Comparison of ENCODE assay signal across 17 cellular contexts in the genomic region with DNA sequence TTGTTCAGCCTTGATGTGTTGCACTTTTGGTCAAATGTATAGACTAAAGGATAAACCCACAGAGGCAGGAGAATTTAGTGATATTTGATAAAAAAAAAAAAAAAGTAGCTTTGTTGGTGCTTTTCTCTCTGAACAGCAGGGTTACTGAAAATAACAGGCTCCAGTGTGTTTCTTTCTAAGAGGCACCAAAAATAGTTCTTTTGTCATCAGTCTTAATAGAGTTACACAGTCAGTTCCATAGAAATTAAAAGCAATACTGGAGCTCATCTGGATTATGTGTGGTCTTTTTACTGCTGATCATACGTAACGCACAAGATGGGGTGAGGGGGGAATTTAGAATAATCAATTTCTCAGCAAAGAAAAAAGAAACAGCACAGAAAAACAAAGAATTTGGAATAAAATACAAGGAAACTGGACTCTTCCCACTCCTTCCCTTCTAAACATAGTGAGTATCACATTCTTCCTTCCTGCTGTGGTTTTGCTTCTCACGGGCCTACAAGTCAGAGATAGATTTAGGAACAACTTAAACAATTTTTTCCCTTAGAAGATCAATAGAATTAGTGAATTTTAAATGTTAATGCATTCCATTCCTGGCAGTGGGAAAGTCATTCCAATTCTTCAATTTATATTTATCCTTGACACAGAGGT.
"Had no signal": no experiment of that assay in that cellular context is flagged by ENCODE, and none has a peak within 500 bp of the region (broad histone marks: within the 10 kb centered on the region; RNA-seq: fewer than 3 reads in every experiment).

No MANE protein-coding gene starts in this region.

- H3K27me3 ChIP-seq: breast epithelium, esophagus squamous epithelium, right lobe of liver had no signal

- H3K36me3 Mint-ChIP-seq: activated naive CD4-positive, alpha-beta T cell treated with anti-CD3 and anti-CD28 coated beads, Interleukin-2, amount 50 U/mL, for 72 hours; naive thymus-derived CD8-positive, alpha-beta T cell had no signal

- H3K36me3 ChIP-seq: breast epithelium, esophagus squamous epithelium, lower lobe of right lung, right lobe of liver had no signal

- H3K27ac Mint-ChIP-seq: activated naive CD4-positive, alpha-beta T cell treated with anti-CD3 and anti-CD28 coated beads, Interleukin-2, amount 50 U/mL, for 72 hours; naive thymus-derived CD8-positive, alpha-beta T cell had no signal

- H3K27ac ChIP-seq: breast epithelium, esophagus squamous epithelium, lower lobe of right lung, psoas muscle, right lobe of liver had no signal

- H3K9me3 ChIP-seq: breast epithelium, esophagus squamous epithelium, lower lobe of right lung, psoas muscle, right lobe of liver had no signal

- DNase-seq: activated effector memory CD4-positive, alpha-beta T cell treated with Interleukin-2 at 50 U/mL for 16 hours; activated T-cell treated with anti-CD3 and anti-CD28 coated beads, Interleukin-2, amount 50 U/mL, for 1 hour; amniotic stem cell; esophagus squamous epithelium; lower lobe of right lung; naive thymus-derived CD8-positive, alpha-beta T cell; nucleus accumbens; psoas muscle; right lobe of liver; stimulated activated CD4-positive, alpha-beta T cell treated with anti-CD3 and anti-CD28 coated beads, Interleukin-12 subunit alpha, Interleukin-12 subunit beta, amount 100 ng/mL, for 4 hours; stimulated activated naive CD4-positive, alpha-beta T cell; substantia nigra; SW 1271 had no signal

- ATAC-seq: activated CD4-positive, CD25-positive, alpha-beta regulatory T cell treated with anti-CD3 and anti-CD28 coated beads, Interleukin-2, amount 50 U/mL, for 24 hours; activated naive CD4-positive, alpha-beta T cell treated with anti-CD3 and anti-CD28 coated beads, Interleukin-2, amount 50 U/mL, for 72 hours; lower lobe of right lung; naive thymus-derived CD8-positive, alpha-beta T cell; psoas muscle; right lobe of liver had no signal

- H3K4me3 Mint-ChIP-seq: naive thymus-derived CD8-positive, alpha-beta T cell had no signal

- H3K4me3 ChIP-seq: breast epithelium, esophagus squamous epithelium, lower lobe of right lung, psoas muscle, right lobe of liver had no signal

- H3K4me1 ChIP-seq: breast epithelium had no signal

- H3K9me3 Mint-ChIP-seq: naive thymus-derived CD8-positive, alpha-beta T cell had no signal

- H3K27me3 Mint-ChIP-seq: type B pancreatic cell had no signal
